10 cellular contexts compared by ENCODE assay signal in genomic region chr15:26083457-26084350, GRCh38.
DNase-seq lines count a peak whose midpoint lies in the region; ATAC-seq and TF ChIP-seq lines count a peak whose summit lies in the region.
"Had no signal": no experiment of that assay in that cellular context is flagged by ENCODE, and none has a peak within 500 bp of the region (broad histone marks: within the 10 kb centered on the region; RNA-seq: fewer than 3 reads in every experiment).

No MANE protein-coding gene starts in this region.

- no peaks in the 10 kb centered on the region for H3K36me3 ChIP-seq in fibroblast of lung (ENCODE audit: control insufficient read depth, insufficient read depth, low read length)

- peaks cover 2% of the 10 kb centered on the region for H3K4me1 ChIP-seq in fibroblast of lung (ENCODE audit: control insufficient read depth, extremely low read depth, insufficient read depth, low read length)

- H3K4me2 ChIP-seq in fibroblast of lung (ENCODE audit: extremely low read depth, insufficient read depth, low read length) = peak overlapping the region; percentile 29

- no peak for ATAC-seq in T-helper 17 cell
- no peak for ATAC-seq in stimulated activated effector memory CD8-positive, alpha-beta T cell treated with anti-CD3 and anti-CD28 coated beads, Interleukin-12 subunit alpha, Interleukin-12 subunit beta, amount 100 ng/mL, for 72 hours

- H3K27me3 ChIP-seq in fibroblast of lung (ENCODE audit: control insufficient read depth, insufficient read depth, low read length) = no peaks in the 10 kb centered on the region

- H3K4me3 Mint-ChIP-seq in T-helper 2 cell treated with Interferon-gamma antibody and Interleukin-4, amounts not matched to agents 5 μg/mL and 100 μg/mL, for 36 hours = peak overlapping the region; percentile 83
- peak overlapping the region; percentile 77 for H3K4me3 Mint-ChIP-seq in T-helper 17 cell
- peak overlapping the region; percentile 73 for H3K4me3 Mint-ChIP-seq in stimulated activated effector memory CD8-positive, alpha-beta T cell treated with anti-CD3 and anti-CD28 coated beads, Interleukin-12 subunit alpha, Interleukin-12 subunit beta, amount 100 ng/mL, for 72 hours

- no peak overlapping the region for H3K9ac ChIP-seq in fibroblast of lung (ENCODE audit: insufficient read depth, low read length)

- H3K79me2 ChIP-seq in fibroblast of lung (ENCODE audit: control insufficient read depth, insufficient read depth, low read length) = no peaks in the 10 kb centered on the region

- H3K9me3 ChIP-seq in T-helper 17 cell (ENCODE audit: control insufficient read depth, low read length, poor library complexity, severe bottlenecking) (no peaks in the 10 kb centered on the region), fibroblast of lung (ENCODE audit: control insufficient read depth, insufficient read depth, low read depth, low read length) (no peaks in the 10 kb centered on the region)

- H3K27ac Mint-ChIP-seq in T-helper 2 cell treated with Interferon-gamma antibody and Interleukin-4, amounts not matched to agents 5 μg/mL and 100 μg/mL, for 36 hours = peak overlapping the region; percentile 5
- H3K27ac Mint-ChIP-seq in T-helper 17 cell = peak overlapping the region; percentile 87
- H3K27ac Mint-ChIP-seq in stimulated activated effector memory CD8-positive, alpha-beta T cell treated with anti-CD3 and anti-CD28 coated beads, Interleukin-12 subunit alpha, Interleukin-12 subunit beta, amount 100 ng/mL, for 72 hours = no peak overlapping the region

- peak overlapping the region; percentile 34 for H2AFZ ChIP-seq in fibroblast of lung (ENCODE audit: low read length)

- H3K27ac ChIP-seq in fibroblast of lung (ENCODE audit: insufficient read depth, low read length) = no peak overlapping the region

- H3K36me3 Mint-ChIP-seq in T-helper 2 cell treated with Interferon-gamma antibody and Interleukin-4, amounts not matched to agents 5 μg/mL and 100 μg/mL, for 36 hours (ENCODE audit: low read depth) = no peaks in the 10 kb centered on the region
- peaks cover 3% of the 10 kb centered on the region for H3K36me3 Mint-ChIP-seq in T-helper 17 cell (ENCODE audit: low read depth)
- peaks cover 18% of the 10 kb centered on the region for H3K36me3 Mint-ChIP-seq in stimulated activated effector memory CD8-positive, alpha-beta T cell treated with anti-CD3 and anti-CD28 coated beads, Interleukin-12 subunit alpha, Interleukin-12 subunit beta, amount 100 ng/mL, for 72 hours

- TF ChIP-seq CTCF in fibroblast of lung (conservative IDR thresholded peaks at IDR 0.05 in 1 of 2, IDR thresholded peaks at IDR 0.05 in 1 of 2; ENCODE audit: low read depth in 1 of 2, low read length in 2 of 2) = no peak

- no peaks in the 10 kb centered on the region for H3K9me3 Mint-ChIP-seq in T-helper 2 cell treated with Interferon-gamma antibody and Interleukin-4, amounts not matched to agents 5 μg/mL and 100 μg/mL, for 36 hours
- H3K9me3 Mint-ChIP-seq in stimulated activated effector memory CD8-positive, alpha-beta T cell treated with anti-CD3 and anti-CD28 coated beads, Interleukin-12 subunit alpha, Interleukin-12 subunit beta, amount 100 ng/mL, for 72 hours = no peaks in the 10 kb centered on the region

- peak overlapping the region in 2 of 4 experiments; percentile 87 to 91 for H3K4me3 ChIP-seq in fibroblast of lung (replicated peaks in 1 of 4; ENCODE audit: control extremely low read depth in 1 of 4, insufficient read depth in 1 of 4, low read depth in 3 of 4, low read length in 4 of 4)

- H4K20me1 ChIP-seq in fibroblast of lung (ENCODE audit: control insufficient read depth, extremely low read depth, insufficient read depth, low read length) = no peaks in the 10 kb centered on the region

- H3K27me3 Mint-ChIP-seq in T-helper 2 cell treated with Interferon-gamma antibody and Interleukin-4, amounts not matched to agents 5 μg/mL and 100 μg/mL, for 36 hours (ENCODE audit: low read depth) = peaks cover 10% of the 10 kb centered on the region
- H3K27me3 Mint-ChIP-seq in T-helper 17 cell = no peaks in the 10 kb centered on the region

- peaks cover 16% of the 10 kb centered on the region for H3K4me1 Mint-ChIP-seq in T-helper 2 cell treated with Interferon-gamma antibody and Interleukin-4, amounts not matched to agents 5 μg/mL and 100 μg/mL, for 36 hours (ENCODE audit: low read depth)
- H3K4me1 Mint-ChIP-seq in T-helper 17 cell = peaks cover 14% of the 10 kb centered on the region
- H3K4me1 Mint-ChIP-seq in stimulated activated effector memory CD8-positive, alpha-beta T cell treated with anti-CD3 and anti-CD28 coated beads, Interleukin-12 subunit alpha, Interleukin-12 subunit beta, amount 100 ng/mL, for 72 hours = peaks cover 20% of the 10 kb centered on the region

- no peak for DNase-seq in T-helper 2 cell treated with Interferon-gamma antibody and Interleukin-4, amounts not matched to agents 5 μg/mL and 100 μg/mL, for 36 hours (ENCODE audit: low spot score)
- no peak for DNase-seq in T-helper 2 cell
- DNase-seq in T-helper 17 cell = no peak
- peak in 1 of 2 donors; percentile 51 for DNase-seq in fibroblast of lung (ENCODE audit: low read depth in 2 of 2)
- no peak for DNase-seq in stimulated activated effector memory CD8-positive, alpha-beta T cell treated with anti-CD3 and anti-CD28 coated beads, Interleukin-12 subunit alpha, Interleukin-12 subunit beta, amount 100 ng/mL, for 72 hours (ENCODE audit: low spot score in 2 of 2)
- no peak for DNase-seq in stimulated activated CD4-positive, alpha-beta T cell treated with anti-CD3 and anti-CD28 coated beads, Interleukin-2, amount 100 ng/mL, for 24 hours
- no peak for DNase-seq in GF-D8 (lab: John Stamatoyannopoulos, UW)
- DNase-seq in DMS79 treated with DMSO at 0.1 percent for 48 hours (lab: John Stamatoyannopoulos, UW) = no peak
- DNase-seq: AML-193, HCEC 1CT had no signal
